ENCODE assay signal across 8 cellular contexts in the genomic region with DNA sequence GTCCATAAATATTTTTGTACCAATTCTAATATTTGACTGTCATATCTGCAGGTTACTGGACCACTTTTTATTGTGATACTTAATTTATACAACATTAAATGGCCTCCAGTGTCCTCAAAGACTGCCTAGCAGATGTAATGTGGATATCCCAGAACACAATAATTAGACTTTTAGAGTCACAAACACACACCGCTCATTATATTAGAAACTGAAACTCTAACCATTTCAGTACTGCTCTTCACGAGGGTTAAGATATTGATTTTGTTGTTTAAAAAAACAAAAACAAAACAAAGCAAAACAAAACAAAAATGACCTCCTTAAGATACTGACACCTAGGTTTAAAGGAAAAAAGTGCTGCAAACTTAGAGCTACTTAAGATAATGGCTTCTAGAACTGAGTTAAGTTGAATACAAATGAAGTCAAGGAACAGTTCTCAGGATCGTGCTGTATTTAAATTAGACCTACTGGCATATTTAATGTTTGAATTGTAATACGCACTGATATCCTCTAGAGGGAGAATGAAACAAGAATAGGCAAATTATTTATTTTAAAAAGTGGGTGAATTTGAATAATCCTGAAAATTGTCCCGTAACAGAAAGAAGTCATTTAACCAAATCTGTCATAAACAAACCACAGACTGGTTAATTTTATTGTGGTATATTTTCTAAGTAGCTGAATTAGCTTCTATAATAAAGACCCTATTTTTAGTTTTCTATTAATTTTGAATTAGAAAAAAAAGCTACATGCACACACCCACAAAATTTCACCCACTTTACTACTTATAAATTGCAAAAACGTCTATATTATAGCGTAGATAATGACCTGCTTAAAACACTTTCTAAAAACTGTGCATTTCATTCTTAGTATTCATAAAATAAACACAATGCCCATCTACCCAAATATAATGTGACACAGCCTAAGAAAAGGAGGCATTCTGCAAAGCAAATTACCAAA.
DNase-seq lines count a peak whose midpoint lies in the region; ATAC-seq and TF ChIP-seq lines count a peak whose summit lies in the region.

No MANE protein-coding gene starts in this region.

- H3K27me3 ChIP-seq in MM.1S (replicated peaks; ENCODE audit: insufficient read depth, low read length) (no peaks in the 10 kb centered on the region), aorta (ENCODE audit: control insufficient read depth in 1 of 2, insufficient read depth in 2 of 2, low read length in 1 of 2) (no peaks in the 10 kb centered on the region)

- no peaks in the 10 kb centered on the region for H3K9me2 ChIP-seq in MM.1S (replicated peaks; ENCODE audit: insufficient read depth, low read length)

- H2AFZ ChIP-seq in MM.1S (ENCODE audit: low read length) = peak overlapping the region; percentile 26

- peaks cover 5% of the 10 kb centered on the region; the same call in 1 of the 2 replicates for H3K4me1 ChIP-seq in MM.1S (ENCODE audit: low read length)
- H3K4me1 ChIP-seq in aorta (ENCODE audit: control insufficient read depth in 1 of 2, insufficient read depth in 2 of 2, low read length in 2 of 2) = no peaks in the 10 kb centered on the region

- no peaks in the 10 kb centered on the region; the same call in 1 of the 2 replicates for H3F3A ChIP-seq in MM.1S (ENCODE audit: insufficient read depth, low read length)

- H3K27ac ChIP-seq in MM.1S (ENCODE audit: low read length) (no peak overlapping the region), aorta (ENCODE audit: low read depth in 1 of 2, low read length in 2 of 2) (no peak overlapping the region)

- no peaks in the 10 kb centered on the region for H3K36me3 ChIP-seq in MM.1S (replicated peaks; ENCODE audit: insufficient read depth, low read length)
- H3K36me3 ChIP-seq in aorta (ENCODE audit: control insufficient read depth in 1 of 2, insufficient read depth in 2 of 2, low read length in 1 of 2) = no peaks in the 10 kb centered on the region

- H4K20me1 ChIP-seq in MM.1S (ENCODE audit: insufficient read depth, low read length) = no peaks in the 10 kb centered on the region

- peak overlapping the region; percentile 78 for H3K27ac Mint-ChIP-seq in activated T-helper 17 cell treated with anti-CD3 and anti-CD28 coated beads, Interleukin-2, amount 50 U/mL, for 72 hours

- H3K36me3 Mint-ChIP-seq in activated T-helper 17 cell treated with anti-CD3 and anti-CD28 coated beads, Interleukin-2, amount 50 U/mL, for 72 hours (ENCODE audit: low read depth) = no peaks in the 10 kb centered on the region

- H3K79me2 ChIP-seq in MM.1S (ENCODE audit: low read length) = no peaks in the 10 kb centered on the region

- peak; percentile 62 for TF ChIP-seq CTCF in MM.1S (IDR thresholded peaks at IDR 0.05; ENCODE audit: low read length)

- ATAC-seq in GM21367 (IDR thresholded peaks at IDR 0.05; ENCODE audit: unreplicated experiment) (peak; percentile 55), aorta (ENCODE audit: low FRiP score) (no peak)
- peak; percentile 49 for ATAC-seq in activated T-helper 17 cell treated with anti-CD3 and anti-CD28 coated beads, Interleukin-2, amount 50 U/mL, for 72 hours (replicated peaks)

- peak overlapping the region; percentile 52 for H3K4me2 ChIP-seq in MM.1S (ENCODE audit: low read depth, low read length)

- H3K4me1 Mint-ChIP-seq in activated T-helper 17 cell treated with anti-CD3 and anti-CD28 coated beads, Interleukin-2, amount 50 U/mL, for 72 hours = peaks cover 6% of the 10 kb centered on the region

- H3K4me3 ChIP-seq in MM.1S (ENCODE audit: low read length) (peak overlapping the region; percentile 51), skeletal muscle cell (ENCODE audit: low read depth, low read length) (peak overlapping the region; percentile 2), aorta (ENCODE audit: low read length in 2 of 2) (no peak overlapping the region)

- no peaks in the 10 kb centered on the region for H3K27me3 Mint-ChIP-seq in activated T-helper 17 cell treated with anti-CD3 and anti-CD28 coated beads, Interleukin-2, amount 50 U/mL, for 72 hours

- H3K9me3 Mint-ChIP-seq in activated T-helper 17 cell treated with anti-CD3 and anti-CD28 coated beads, Interleukin-2, amount 50 U/mL, for 72 hours = no peaks in the 10 kb centered on the region

- peak overlapping the region; percentile 82 for H3K4me3 Mint-ChIP-seq in activated T-helper 17 cell treated with anti-CD3 and anti-CD28 coated beads, Interleukin-2, amount 50 U/mL, for 72 hours

- DNase-seq in DMS53 treated with DMSO at 0.1 percent for 48 hours (lab: John Stamatoyannopoulos, UW; ENCODE audit: unreplicated experiment) (peak; percentile 50), MM.1S (peak; percentile 46), glomerular endothelial cell (ENCODE audit: extremely low read depth, low read depth, low spot score) (peak; percentile 5), skeletal muscle cell (ENCODE audit: low read depth) (no peak), aorta (no peak), NCI-H187 treated with DMSO at 0.1 percent for 48 hours (lab: John Stamatoyannopoulos, UW) (no peak)

- 17 to 19% methylated on average over 7 of the region's 7 CpGs for WGBS in aorta, 2 donors

- intact Hi-C loops in aorta (cut with DNase I) = loop anchor here (5.0 to 10.0 kb wide), 3 partner anchors 567 to 1069 kb away; a partner anchor contains a TSS

- H3K9me3 ChIP-seq in MM.1S (replicated peaks; ENCODE audit: insufficient read depth, low read length) = no peaks in the 10 kb centered on the region
- H3K9me3 ChIP-seq in aorta (ENCODE audit: control insufficient read depth, low read length) = no peaks in the 10 kb centered on the region

- peak overlapping the region; percentile 31; the same call in 1 of the 2 replicates for H3K9ac ChIP-seq in MM.1S (ENCODE audit: low read length)

Comparison
In these comparisons a context has a peak if more than half of its experiments do, and no peak if none do; other contexts are left out.
1. DNase-seq: peak in DMS53 treated with DMSO at 0.1 percent for 48 hours (single experiment), MM.1S (single experiment) and glomerular endothelial cell (single experiment); none in skeletal muscle cell (single experiment), aorta (0 of 2) and NCI-H187 treated with DMSO at 0.1 percent for 48 hours (single experiment).
2. H3K4me3 ChIP-seq: peak in MM.1S (single experiment) and skeletal muscle cell (single experiment); none in aorta (0 of 2).